8 cellular contexts compared by ENCODE assay signal in genomic region chr12:68237068-68237467, GRCh38. TPM values are rescaled to one million over a fixed set of nuclear protein-coding genes. Genes with fewer than 3 reads are reported as not detected.
DNase-seq lines count a peak whose midpoint lies in the region; ATAC-seq and TF ChIP-seq lines count a peak whose summit lies in the region.

No MANE protein-coding gene starts in this region.

- H3K9me3 ChIP-seq in tibial artery (no peaks in the 10 kb centered on the region), MG63 (no peaks in the 10 kb centered on the region)

- H3K36me3 Mint-ChIP-seq in activated naive CD4-positive, alpha-beta T cell treated with anti-CD3 and anti-CD28 coated beads, Interleukin-2, amount 10 ng/mL, durations not matched to agents 7 days and 5 days = peaks cover 3% of the 10 kb centered on the region
- no peaks in the 10 kb centered on the region for H3K36me3 Mint-ChIP-seq in glutamatergic neuron (ENCODE audit: unreplicated experiment)

- H3K4me1 ChIP-seq in tibial artery = peaks cover 0 to 8% (median 2%) of the 10 kb centered on the region in 4 donors

- H3K27me3 ChIP-seq in tibial artery (no peaks in the 10 kb centered on the region), MG63 (no peaks in the 10 kb centered on the region)

- H3K27ac Mint-ChIP-seq in activated naive CD4-positive, alpha-beta T cell treated with anti-CD3 and anti-CD28 coated beads, Interleukin-2, amount 10 ng/mL, durations not matched to agents 7 days and 5 days = peak overlapping the region; percentile 87
- H3K27ac Mint-ChIP-seq in glutamatergic neuron (ENCODE audit: unreplicated experiment) = peak overlapping the region; percentile 16

- no peak overlapping the region for H3K27ac ChIP-seq in tibial artery

- CTCF ChIA-PET in activated naive CD4-positive, alpha-beta T cell treated with anti-CD3 and anti-CD28 coated beads, Interleukin-2, amount 10 ng/mL, durations not matched to agents 7 days and 5 days (lab: Charles Lee) = interaction anchor here (1.0 to 3.1 kb wide), 10 partner anchors 11 to 196 kb away, joined by 3 to 24 read pairs (median 3); partner anchors contain the start of gene IL26

- no peaks in the 10 kb centered on the region for H3K36me3 ChIP-seq in tibial artery
- no peaks in the 10 kb centered on the region for H3K36me3 ChIP-seq in MG63

- intact Hi-C loops in tibial artery (cut with DNase I; ENCODE audit: low total_unique reads) = no loop called here

- H3K4me1 Mint-ChIP-seq in activated naive CD4-positive, alpha-beta T cell treated with anti-CD3 and anti-CD28 coated beads, Interleukin-2, amount 10 ng/mL, durations not matched to agents 7 days and 5 days = peaks cover 61% of the 10 kb centered on the region
- H3K4me1 Mint-ChIP-seq in glutamatergic neuron (ENCODE audit: low read depth, unreplicated experiment) = peaks cover 4% of the 10 kb centered on the region

- ATAC-seq in SK-N-SH treated with all-trans-retinoic acid at 6 μM for 48 hours = 0 out of 3 replicates have a peak, but pooled peaks have one; percentile 12

- no peaks in the 10 kb centered on the region for H3K9me3 Mint-ChIP-seq in activated naive CD4-positive, alpha-beta T cell treated with anti-CD3 and anti-CD28 coated beads, Interleukin-2, amount 10 ng/mL, durations not matched to agents 7 days and 5 days
- no peaks in the 10 kb centered on the region for H3K9me3 Mint-ChIP-seq in glutamatergic neuron (ENCODE audit: unreplicated experiment)

- H3K4me3 ChIP-seq in tibial artery (peak overlapping the region; percentile 24 to 28), MG63 (no peak overlapping the region)

- TF ChIP-seq CTCF in glutamatergic neuron (IDR thresholded peaks at IDR 0.05; ENCODE audit: partially characterized antibody, unreplicated experiment) = no peak
- TF ChIP-seq CTCF in tibial artery (IDR thresholded peaks at IDR 0.05) = no peak

- H3K27me3 Mint-ChIP-seq in activated naive CD4-positive, alpha-beta T cell treated with anti-CD3 and anti-CD28 coated beads, Interleukin-2, amount 10 ng/mL, durations not matched to agents 7 days and 5 days = no peaks in the 10 kb centered on the region
- H3K27me3 Mint-ChIP-seq in glutamatergic neuron (ENCODE audit: unreplicated experiment) = no peaks in the 10 kb centered on the region

- DNase-seq in activated naive CD4-positive, alpha-beta T cell treated with anti-CD3 and anti-CD28 coated beads, Interleukin-2, amount 10 ng/mL, durations not matched to agents 7 days and 5 days = no peak
- DNase-seq in activated naive CD4-positive, alpha-beta T cell treated with Interleukin-2 at 50 U/mL for 16 hours = no peak
- DNase-seq in glutamatergic neuron = no peak
- no peak for DNase-seq in tibial artery
- no peak for DNase-seq in MG63
- DNase-seq in NCI-H1930 (lab: John Stamatoyannopoulos, UW) = no peak
- DNase-seq in NCI-H1092 (lab: John Stamatoyannopoulos, UW) = no peak

- H3K4me3 Mint-ChIP-seq in activated naive CD4-positive, alpha-beta T cell treated with anti-CD3 and anti-CD28 coated beads, Interleukin-2, amount 10 ng/mL, durations not matched to agents 7 days and 5 days = peak overlapping the region; percentile 73
- H3K4me3 Mint-ChIP-seq in glutamatergic neuron (ENCODE audit: unreplicated experiment) = no peak overlapping the region

TF ChIP-seq in SK-N-SH treated with all-trans-retinoic acid at 6 μM for 48 hours, 23 proteins besides CTCF, POLR2A, EP300 and RAD21:
- TF ChIP-seq CSRNP3 (CRISPR knock-in tag; IDR thresholded peaks at IDR 0.05) = no peak
- TF ChIP-seq ZC3H10 (CRISPR knock-in tag; IDR thresholded peaks at IDR 0.05) = no peak
- no peak for TF ChIP-seq ZFP3 (CRISPR knock-in tag; IDR thresholded peaks at IDR 0.05)
- TF ChIP-seq ISL1 (CRISPR knock-in tag; IDR thresholded peaks at IDR 0.05) = no peak
- no peak for TF ChIP-seq POU6F1 (CRISPR knock-in tag; IDR thresholded peaks at IDR 0.05; ENCODE audit: borderline replicate concordance, low read depth)
- TF ChIP-seq, protein P1, sequence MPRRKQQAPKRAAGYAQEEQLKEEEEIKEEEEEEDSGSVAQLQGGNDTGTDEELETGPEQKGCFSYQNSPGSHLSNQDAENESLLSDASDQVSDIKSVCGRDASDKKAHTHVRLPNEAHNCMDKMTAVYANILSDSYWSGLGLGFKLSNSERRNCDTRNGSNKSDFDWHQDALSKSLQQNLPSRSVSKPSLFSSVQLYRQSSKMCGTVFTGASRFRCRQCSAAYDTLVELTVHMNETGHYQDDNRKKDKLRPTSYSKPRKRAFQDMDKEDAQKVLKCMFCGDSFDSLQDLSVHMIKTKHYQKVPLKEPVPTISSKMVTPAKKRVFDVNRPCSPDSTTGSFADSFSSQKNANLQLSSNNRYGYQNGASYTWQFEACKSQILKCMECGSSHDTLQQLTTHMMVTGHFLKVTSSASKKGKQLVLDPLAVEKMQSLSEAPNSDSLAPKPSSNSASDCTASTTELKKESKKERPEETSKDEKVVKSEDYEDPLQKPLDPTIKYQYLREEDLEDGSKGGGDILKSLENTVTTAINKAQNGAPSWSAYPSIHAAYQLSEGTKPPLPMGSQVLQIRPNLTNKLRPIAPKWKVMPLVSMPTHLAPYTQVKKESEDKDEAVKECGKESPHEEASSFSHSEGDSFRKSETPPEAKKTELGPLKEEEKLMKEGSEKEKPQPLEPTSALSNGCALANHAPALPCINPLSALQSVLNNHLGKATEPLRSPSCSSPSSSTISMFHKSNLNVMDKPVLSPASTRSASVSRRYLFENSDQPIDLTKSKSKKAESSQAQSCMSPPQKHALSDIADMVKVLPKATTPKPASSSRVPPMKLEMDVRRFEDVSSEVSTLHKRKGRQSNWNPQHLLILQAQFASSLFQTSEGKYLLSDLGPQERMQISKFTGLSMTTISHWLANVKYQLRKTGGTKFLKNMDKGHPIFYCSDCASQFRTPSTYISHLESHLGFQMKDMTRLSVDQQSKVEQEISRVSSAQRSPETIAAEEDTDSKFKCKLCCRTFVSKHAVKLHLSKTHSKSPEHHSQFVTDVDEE (CRISPR knock-in tag; IDR thresholded peaks at IDR 0.05) = no peak
- no peak for TF ChIP-seq ZNF70 (CRISPR knock-in tag; IDR thresholded peaks at IDR 0.05)
- TF ChIP-seq OSR1 (CRISPR knock-in tag; IDR thresholded peaks at IDR 0.05) = no peak
- no peak for TF ChIP-seq ZFP30 (CRISPR knock-in tag; IDR thresholded peaks at IDR 0.05)
- TF ChIP-seq RARB (CRISPR knock-in tag; IDR thresholded peaks at IDR 0.05) = no peak
- no peak for TF ChIP-seq SNAI2 (CRISPR knock-in tag; IDR thresholded peaks at IDR 0.05)
- TF ChIP-seq GLIS3 (CRISPR knock-in tag; IDR thresholded peaks at IDR 0.05) = no peak
- TF ChIP-seq ZNF565 (CRISPR knock-in tag; conservative IDR thresholded peaks at IDR 0.05; ENCODE audit: low read depth) = no peak
- no peak for TF ChIP-seq ZNF8 (CRISPR knock-in tag; IDR thresholded peaks at IDR 0.05)
- no peak for TF ChIP-seq TCF4 (CRISPR knock-in tag; IDR thresholded peaks at IDR 0.05; ENCODE audit: borderline replicate concordance)

RNA-seq across cellular contexts. Expression of gene IL26, which starts 11.5 kb away (rescaled TPM):
- not detected for total RNA-seq in glutamatergic neuron (ENCODE audit: unreplicated experiment)
- total RNA-seq in MG63 (2014; rRNA removed; shearing (Covaris generic); ENCODE audit: low replicate concordance) = 0.64 and 1.6 TPM in 2 replicates

RNA-seq across cellular contexts. Expression of gene IL22, which starts 16.3 kb away (rescaled TPM):
- total RNA-seq in glutamatergic neuron (ENCODE audit: unreplicated experiment) = not detected
- total RNA-seq in MG63 (2014; rRNA removed; shearing (Covaris generic); ENCODE audit: low replicate concordance) = not detected in 2 replicates
